2 cellular contexts compared by ENCODE assay signal in the genomic region with DNA sequence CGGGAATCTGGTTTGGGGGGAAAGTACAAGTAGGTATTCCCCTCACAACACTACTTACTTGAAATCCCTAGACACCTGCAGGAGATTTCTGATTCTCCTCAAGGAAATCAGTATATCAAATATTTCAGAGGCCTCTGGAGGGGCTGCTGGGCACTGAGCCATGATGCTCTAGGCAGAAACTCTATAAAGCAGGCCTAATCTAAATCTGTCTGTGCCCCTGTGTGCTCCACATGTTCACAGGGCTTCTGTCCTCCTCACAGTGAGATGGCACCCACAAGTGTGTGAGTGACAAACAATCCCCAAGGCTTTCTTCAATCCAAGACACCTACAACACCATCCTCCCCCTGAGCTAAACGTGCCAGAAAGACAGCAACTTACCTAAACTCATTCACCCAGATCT.
TF ChIP-seq lines count a peak whose summit lies in the region.

No MANE protein-coding gene starts in this region.

TF ChIP-seq in SK-N-SH, 30 proteins besides CTCF, POLR2A, EP300 and RAD21 (continued from another document):
- TF ChIP-seq ZBTB33 (IDR thresholded peaks at IDR 0.05; ENCODE audit: borderline replicate concordance, low read depth) (no peak), YY1 (IDR thresholded peaks at IDR 0.05; ENCODE audit: low read depth) (no peak), GABPA (IDR thresholded peaks at IDR 0.05; ENCODE audit: low read depth) (no peak), RCOR1 (IDR thresholded peaks at IDR 0.05; ENCODE audit: low read length) (peak; percentile 77), IRF3 (IDR thresholded peaks at IDR 0.05; ENCODE audit: low read depth, low read length) (no peak), FOXJ3 (CRISPR knock-in tag; IDR thresholded peaks at IDR 0.05) (no peak), RXRA (IDR thresholded peaks at IDR 0.05; ENCODE audit: borderline replicate concordance, low read depth) (no peak), GATA2 (CRISPR knock-in tag; IDR thresholded peaks at IDR 0.05) (peak; percentile 55)

TF ChIP-seq in SK-N-SH treated with all-trans-retinoic acid at 6 μM for 48 hours, 23 proteins besides CTCF, POLR2A, EP300 and RAD21 (continued from another document):
- TF ChIP-seq, protein P1, sequence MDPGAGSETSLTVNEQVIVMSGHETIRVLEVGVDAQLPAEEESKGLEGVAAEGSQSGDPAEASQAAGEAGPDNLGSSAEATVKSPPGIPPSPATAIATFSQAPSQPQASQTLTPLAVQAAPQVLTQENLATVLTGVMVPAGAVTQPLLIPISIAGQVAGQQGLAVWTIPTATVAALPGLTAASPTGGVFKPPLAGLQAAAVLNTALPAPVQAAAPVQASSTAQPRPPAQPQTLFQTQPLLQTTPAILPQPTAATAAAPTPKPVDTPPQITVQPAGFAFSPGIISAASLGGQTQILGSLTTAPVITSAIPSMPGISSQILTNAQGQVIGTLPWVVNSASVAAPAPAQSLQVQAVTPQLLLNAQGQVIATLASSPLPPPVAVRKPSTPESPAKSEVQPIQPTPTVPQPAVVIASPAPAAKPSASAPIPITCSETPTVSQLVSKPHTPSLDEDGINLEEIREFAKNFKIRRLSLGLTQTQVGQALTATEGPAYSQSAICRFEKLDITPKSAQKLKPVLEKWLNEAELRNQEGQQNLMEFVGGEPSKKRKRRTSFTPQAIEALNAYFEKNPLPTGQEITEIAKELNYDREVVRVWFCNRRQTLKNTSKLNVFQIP (CRISPR knock-in tag; IDR thresholded peaks at IDR 0.05; ENCODE audit: borderline replicate concordance, low read depth): no peak
- TF ChIP-seq CSDC2 (CRISPR knock-in tag; IDR thresholded peaks at IDR 0.05) (no peak), ARNTL (CRISPR knock-in tag; IDR thresholded peaks at IDR 0.05; ENCODE audit: borderline replicate concordance, low read depth) (no peak), ZC3H10 (CRISPR knock-in tag; IDR thresholded peaks at IDR 0.05) (no peak), ZNF565 (CRISPR knock-in tag; conservative IDR thresholded peaks at IDR 0.05; ENCODE audit: low read depth) (no peak), ZNF70 (CRISPR knock-in tag; IDR thresholded peaks at IDR 0.05) (no peak), PPARA (CRISPR knock-in tag; IDR thresholded peaks at IDR 0.05; ENCODE audit: borderline replicate concordance) (no peak), RARB (CRISPR knock-in tag; IDR thresholded peaks at IDR 0.05) (no peak), ZNF8 (CRISPR knock-in tag; IDR thresholded peaks at IDR 0.05) (no peak), GLIS3 (CRISPR knock-in tag; IDR thresholded peaks at IDR 0.05) (no peak), CREB5 (CRISPR knock-in tag; IDR thresholded peaks at IDR 0.05; ENCODE audit: low read depth) (no peak), BACH2 (CRISPR knock-in tag; IDR thresholded peaks at IDR 0.05; ENCODE audit: borderline replicate concordance) (no peak)
- TF ChIP-seq, protein P2, sequence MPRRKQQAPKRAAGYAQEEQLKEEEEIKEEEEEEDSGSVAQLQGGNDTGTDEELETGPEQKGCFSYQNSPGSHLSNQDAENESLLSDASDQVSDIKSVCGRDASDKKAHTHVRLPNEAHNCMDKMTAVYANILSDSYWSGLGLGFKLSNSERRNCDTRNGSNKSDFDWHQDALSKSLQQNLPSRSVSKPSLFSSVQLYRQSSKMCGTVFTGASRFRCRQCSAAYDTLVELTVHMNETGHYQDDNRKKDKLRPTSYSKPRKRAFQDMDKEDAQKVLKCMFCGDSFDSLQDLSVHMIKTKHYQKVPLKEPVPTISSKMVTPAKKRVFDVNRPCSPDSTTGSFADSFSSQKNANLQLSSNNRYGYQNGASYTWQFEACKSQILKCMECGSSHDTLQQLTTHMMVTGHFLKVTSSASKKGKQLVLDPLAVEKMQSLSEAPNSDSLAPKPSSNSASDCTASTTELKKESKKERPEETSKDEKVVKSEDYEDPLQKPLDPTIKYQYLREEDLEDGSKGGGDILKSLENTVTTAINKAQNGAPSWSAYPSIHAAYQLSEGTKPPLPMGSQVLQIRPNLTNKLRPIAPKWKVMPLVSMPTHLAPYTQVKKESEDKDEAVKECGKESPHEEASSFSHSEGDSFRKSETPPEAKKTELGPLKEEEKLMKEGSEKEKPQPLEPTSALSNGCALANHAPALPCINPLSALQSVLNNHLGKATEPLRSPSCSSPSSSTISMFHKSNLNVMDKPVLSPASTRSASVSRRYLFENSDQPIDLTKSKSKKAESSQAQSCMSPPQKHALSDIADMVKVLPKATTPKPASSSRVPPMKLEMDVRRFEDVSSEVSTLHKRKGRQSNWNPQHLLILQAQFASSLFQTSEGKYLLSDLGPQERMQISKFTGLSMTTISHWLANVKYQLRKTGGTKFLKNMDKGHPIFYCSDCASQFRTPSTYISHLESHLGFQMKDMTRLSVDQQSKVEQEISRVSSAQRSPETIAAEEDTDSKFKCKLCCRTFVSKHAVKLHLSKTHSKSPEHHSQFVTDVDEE (CRISPR knock-in tag; IDR thresholded peaks at IDR 0.05): no peak
